In the genomic region with DNA sequence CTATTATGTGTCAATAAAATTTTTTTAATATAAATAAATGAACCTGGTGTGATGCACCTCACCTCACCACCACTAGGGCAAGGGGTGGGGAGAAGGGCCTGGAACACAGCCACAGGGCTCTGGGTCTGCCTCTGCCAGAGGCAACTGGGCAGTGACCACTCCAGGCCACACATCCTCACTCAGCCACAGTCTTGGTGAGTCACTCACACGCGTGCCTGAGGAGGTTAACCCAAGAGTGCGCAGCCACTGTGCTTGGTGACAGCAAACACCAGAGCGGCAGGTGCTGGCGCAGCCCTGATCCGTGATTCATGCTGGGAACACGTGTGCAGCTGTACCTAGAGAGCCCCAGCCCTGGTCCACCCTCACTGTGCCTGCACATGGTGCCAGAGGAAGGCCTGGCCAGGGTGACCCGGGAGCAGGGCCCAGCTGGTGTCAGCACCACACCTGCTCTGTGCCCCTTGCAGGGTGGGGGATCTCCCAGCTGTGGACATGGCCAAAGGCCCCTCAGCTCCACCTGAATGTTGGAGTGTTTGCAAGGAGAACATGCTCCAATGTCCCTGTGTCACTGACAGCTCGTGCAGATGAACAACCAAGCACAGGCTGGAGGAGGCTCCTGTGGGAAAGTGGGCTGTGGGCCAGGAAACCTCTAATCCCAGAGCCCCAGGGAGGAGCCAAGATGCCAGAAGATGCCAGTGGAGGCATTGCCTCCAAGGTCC, we compare ENCODE assay signal across 1 cellular context.
TF ChIP-seq lines count a peak whose summit lies in the region.

No MANE protein-coding gene starts in this region.

TF ChIP-seq in WTC11, 78 proteins besides CTCF, POLR2A, EP300 and RAD21 (continued from another document):
- TF ChIP-seq, protein P1, sequence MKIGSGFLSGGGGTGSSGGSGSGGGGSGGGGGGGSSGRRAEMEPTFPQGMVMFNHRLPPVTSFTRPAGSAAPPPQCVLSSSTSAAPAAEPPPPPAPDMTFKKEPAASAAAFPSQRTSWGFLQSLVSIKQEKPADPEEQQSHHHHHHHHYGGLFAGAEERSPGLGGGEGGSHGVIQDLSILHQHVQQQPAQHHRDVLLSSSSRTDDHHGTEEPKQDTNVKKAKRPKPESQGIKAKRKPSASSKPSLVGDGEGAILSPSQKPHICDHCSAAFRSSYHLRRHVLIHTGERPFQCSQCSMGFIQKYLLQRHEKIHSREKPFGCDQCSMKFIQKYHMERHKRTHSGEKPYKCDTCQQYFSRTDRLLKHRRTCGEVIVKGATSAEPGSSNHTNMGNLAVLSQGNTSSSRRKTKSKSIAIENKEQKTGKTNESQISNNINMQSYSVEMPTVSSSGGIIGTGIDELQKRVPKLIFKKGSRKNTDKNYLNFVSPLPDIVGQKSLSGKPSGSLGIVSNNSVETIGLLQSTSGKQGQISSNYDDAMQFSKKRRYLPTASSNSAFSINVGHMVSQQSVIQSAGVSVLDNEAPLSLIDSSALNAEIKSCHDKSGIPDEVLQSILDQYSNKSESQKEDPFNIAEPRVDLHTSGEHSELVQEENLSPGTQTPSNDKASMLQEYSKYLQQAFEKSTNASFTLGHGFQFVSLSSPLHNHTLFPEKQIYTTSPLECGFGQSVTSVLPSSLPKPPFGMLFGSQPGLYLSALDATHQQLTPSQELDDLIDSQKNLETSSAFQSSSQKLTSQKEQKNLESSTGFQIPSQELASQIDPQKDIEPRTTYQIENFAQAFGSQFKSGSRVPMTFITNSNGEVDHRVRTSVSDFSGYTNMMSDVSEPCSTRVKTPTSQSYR (CRISPR knock-in tag; IDR thresholded peaks at IDR 0.05): no peak
- TF ChIP-seq JUN (CRISPR knock-in tag; IDR thresholded peaks at IDR 0.05) (no peak), EMX1 (CRISPR knock-in tag; IDR thresholded peaks at IDR 0.05) (no peak), TEAD1 (CRISPR knock-in tag; IDR thresholded peaks at IDR 0.05) (no peak), CREB1 (CRISPR knock-in tag; IDR thresholded peaks at IDR 0.05) (no peak), ZNF263 (CRISPR knock-in tag; IDR thresholded peaks at IDR 0.05; ENCODE audit: low read depth) (no peak)
- TF ChIP-seq, protein P2, sequence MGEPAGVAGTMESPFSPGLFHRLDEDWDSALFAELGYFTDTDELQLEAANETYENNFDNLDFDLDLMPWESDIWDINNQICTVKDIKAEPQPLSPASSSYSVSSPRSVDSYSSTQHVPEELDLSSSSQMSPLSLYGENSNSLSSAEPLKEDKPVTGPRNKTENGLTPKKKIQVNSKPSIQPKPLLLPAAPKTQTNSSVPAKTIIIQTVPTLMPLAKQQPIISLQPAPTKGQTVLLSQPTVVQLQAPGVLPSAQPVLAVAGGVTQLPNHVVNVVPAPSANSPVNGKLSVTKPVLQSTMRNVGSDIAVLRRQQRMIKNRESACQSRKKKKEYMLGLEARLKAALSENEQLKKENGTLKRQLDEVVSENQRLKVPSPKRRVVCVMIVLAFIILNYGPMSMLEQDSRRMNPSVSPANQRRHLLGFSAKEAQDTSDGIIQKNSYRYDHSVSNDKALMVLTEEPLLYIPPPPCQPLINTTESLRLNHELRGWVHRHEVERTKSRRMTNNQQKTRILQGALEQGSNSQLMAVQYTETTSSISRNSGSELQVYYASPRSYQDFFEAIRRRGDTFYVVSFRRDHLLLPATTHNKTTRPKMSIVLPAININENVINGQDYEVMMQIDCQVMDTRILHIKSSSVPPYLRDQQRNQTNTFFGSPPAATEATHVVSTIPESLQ (CRISPR knock-in tag; IDR thresholded peaks at IDR 0.05): no peak
- TF ChIP-seq, protein P3, sequence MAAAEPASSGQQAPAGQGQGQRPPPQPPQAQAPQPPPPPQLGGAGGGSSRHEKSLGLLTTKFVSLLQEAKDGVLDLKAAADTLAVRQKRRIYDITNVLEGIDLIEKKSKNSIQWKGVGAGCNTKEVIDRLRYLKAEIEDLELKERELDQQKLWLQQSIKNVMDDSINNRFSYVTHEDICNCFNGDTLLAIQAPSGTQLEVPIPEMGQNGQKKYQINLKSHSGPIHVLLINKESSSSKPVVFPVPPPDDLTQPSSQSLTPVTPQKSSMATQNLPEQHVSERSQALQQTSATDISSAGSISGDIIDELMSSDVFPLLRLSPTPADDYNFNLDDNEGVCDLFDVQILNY (CRISPR knock-in tag; IDR thresholded peaks at IDR 0.05): no peak
